25 cellular contexts compared by ENCODE assay signal in genomic region chr15:45665261-45665660, GRCh38.
"Had no signal": no experiment of that assay in that cellular context is flagged by ENCODE, and none has a peak within 500 bp of the region (broad histone marks: within the 10 kb centered on the region; RNA-seq: fewer than 3 reads in every experiment).

No MANE protein-coding gene starts in this region.

- H3K4me3 Mint-ChIP-seq: activated CD4-positive, alpha-beta T cell treated with anti-CD3 and anti-CD28 coated beads, Interleukin-2, amount 10 ng/mL, durations not matched to agents 24 days and 14 days; activated CD8-positive, alpha-beta T cell treated with anti-CD3 and anti-CD28 coated beads for 36 hours; activated naive CD8-positive, alpha-beta T cell; activated T-cell treated with anti-CD3 and anti-CD28 coated beads, Interleukin-2, amount 50 U/mL, for 4 hours; dendritic cell treated with granulocyte-macrophage colony-stimulating factor and Interleukin-4, amounts not matched to agents 40 ng/mL and 50 ng/mL, for 4 days; endodermal cell had no signal

- H3K9ac ChIP-seq: parathyroid adenoma had no signal

- DNase-seq: activated CD4-positive, alpha-beta T cell treated with anti-CD3 and anti-CD28 coated beads, Interleukin-2, amount 10 ng/mL, durations not matched to agents 24 days and 14 days; activated CD4-positive, CD25-positive, alpha-beta regulatory T cell treated with anti-CD3 and anti-CD28 coated beads, Interleukin-2, amount 50 U/mL, for 72 hours; activated CD8-positive, alpha-beta T cell treated with anti-CD3 and anti-CD28 coated beads for 36 hours; activated T-cell treated with anti-CD3 and anti-CD28 coated beads, Interleukin-2, amount 50 U/mL, for 4 hours; adrenal gland; central memory CD4-positive, alpha-beta T cell; endodermal cell; foreskin melanocyte; heart right ventricle; kidney glomerular epithelial cell; left lung; nucleus accumbens; stimulated activated CD4-positive, alpha-beta T cell treated with anti-CD3 and anti-CD28 coated beads, Interleukin-15, amount 100 ng/mL, for 24 hours; stimulated activated CD4-positive, alpha-beta T cell treated with anti-CD3 and anti-CD28 coated beads, Interleukin-2, amount 100 ng/mL, for 24 hours; stimulated activated naive CD4-positive, alpha-beta T cell treated with Interleukin-2 at 50 U/mL for 16 hours; T-helper 2 cell had no signal

- H3K27me3 ChIP-seq: adrenal gland, breast epithelium, heart right ventricle, left lung, right atrium auricular region, tibial nerve had no signal

- H3K27ac Mint-ChIP-seq: activated naive CD8-positive, alpha-beta T cell; endodermal cell had no signal

- H3K27me3 Mint-ChIP-seq: activated CD4-positive, alpha-beta T cell treated with anti-CD3 and anti-CD28 coated beads, Interleukin-2, amount 10 ng/mL, durations not matched to agents 24 days and 14 days; activated CD8-positive, alpha-beta T cell treated with anti-CD3 and anti-CD28 coated beads for 36 hours; activated naive CD8-positive, alpha-beta T cell; dendritic cell treated with granulocyte-macrophage colony-stimulating factor and Interleukin-4, amounts not matched to agents 40 ng/mL and 50 ng/mL, for 4 days had no signal

- H2AFZ ChIP-seq: parathyroid adenoma had no signal

- ATAC-seq: activated CD8-positive, alpha-beta T cell treated with anti-CD3 and anti-CD28 coated beads for 36 hours; activated T-cell treated with anti-CD3 and anti-CD28 coated beads, Interleukin-2, amount 50 U/mL, for 4 hours; esophagus mucosa; heart right ventricle; left lung had no signal

- H3K9me3 ChIP-seq: adrenal gland, breast epithelium, heart right ventricle, left lung, right atrium auricular region, tibial nerve had no signal

- H3K79me2 ChIP-seq: parathyroid adenoma had no signal

- H3K4me1 ChIP-seq: parathyroid adenoma had no signal

- H3K27ac ChIP-seq: adrenal gland, breast epithelium, heart right ventricle, left lung, parathyroid adenoma, right atrium auricular region, tibial nerve had no signal

- H3K36me3 ChIP-seq: breast epithelium had no signal

- H3K4me3 ChIP-seq: adrenal gland, breast epithelium, heart right ventricle, left lung, lung, right atrium auricular region, tibial nerve had no signal

- H3K9me3 Mint-ChIP-seq: activated CD4-positive, alpha-beta T cell treated with anti-CD3 and anti-CD28 coated beads, Interleukin-2, amount 10 ng/mL, durations not matched to agents 24 days and 14 days; activated CD8-positive, alpha-beta T cell treated with anti-CD3 and anti-CD28 coated beads for 36 hours; activated T-cell treated with anti-CD3 and anti-CD28 coated beads, Interleukin-2, amount 50 U/mL, for 4 hours; activated T-helper 2 cell treated with anti-CD3 and anti-CD28 coated beads, Interferon-gamma antibody, Interleukin-2, Interleukin-4, amounts not matched to agents 10 μg/mL and 5 μg/mL and 100 μg/mL, durations not matched to agents 14 hours and 24 hours and 36 hours; dendritic cell treated with granulocyte-macrophage colony-stimulating factor and Interleukin-4, amounts not matched to agents 40 ng/mL and 50 ng/mL, for 4 days; endodermal cell had no signal
